ENCODE assay signal across 1 cellular context in genomic region chr22:19940536-19941364, GRCh38.
A peak's percentile ranks its signal among the peaks of the same experiment; 100 is the strongest.
TF ChIP-seq lines count a peak whose summit lies in the region.

No MANE protein-coding gene starts in this region.

TF ChIP-seq in GM12878, 131 proteins besides CTCF, POLR2A, EP300 and RAD21:
- TF ChIP-seq SIN3A (IDR thresholded peaks at IDR 0.05; ENCODE audit: low read depth, low read length) (0 out of 2 replicates have a peak, but pooled peaks have one; percentile 8), SREBF2 (IDR thresholded peaks at IDR 0.05; ENCODE audit: low read length) (no peak), ASH2L (IDR thresholded peaks at IDR 0.05; ENCODE audit: borderline replicate concordance, low read depth) (no peak), ZNF274 (IDR thresholded peaks at IDR 0.05; ENCODE audit: insufficient read depth, insufficient read length) (no peak), SMAD1 (IDR thresholded peaks at IDR 0.05; ENCODE audit: low read depth, partially characterized antibody) (no peak), BACH1 (IDR thresholded peaks at IDR 0.05; ENCODE audit: borderline replicate concordance) (no peak), KDM1A (IDR thresholded peaks at IDR 0.05; ENCODE audit: borderline replicate concordance) (no peak)
